8 cellular contexts compared by ENCODE assay signal in the genomic region with DNA sequence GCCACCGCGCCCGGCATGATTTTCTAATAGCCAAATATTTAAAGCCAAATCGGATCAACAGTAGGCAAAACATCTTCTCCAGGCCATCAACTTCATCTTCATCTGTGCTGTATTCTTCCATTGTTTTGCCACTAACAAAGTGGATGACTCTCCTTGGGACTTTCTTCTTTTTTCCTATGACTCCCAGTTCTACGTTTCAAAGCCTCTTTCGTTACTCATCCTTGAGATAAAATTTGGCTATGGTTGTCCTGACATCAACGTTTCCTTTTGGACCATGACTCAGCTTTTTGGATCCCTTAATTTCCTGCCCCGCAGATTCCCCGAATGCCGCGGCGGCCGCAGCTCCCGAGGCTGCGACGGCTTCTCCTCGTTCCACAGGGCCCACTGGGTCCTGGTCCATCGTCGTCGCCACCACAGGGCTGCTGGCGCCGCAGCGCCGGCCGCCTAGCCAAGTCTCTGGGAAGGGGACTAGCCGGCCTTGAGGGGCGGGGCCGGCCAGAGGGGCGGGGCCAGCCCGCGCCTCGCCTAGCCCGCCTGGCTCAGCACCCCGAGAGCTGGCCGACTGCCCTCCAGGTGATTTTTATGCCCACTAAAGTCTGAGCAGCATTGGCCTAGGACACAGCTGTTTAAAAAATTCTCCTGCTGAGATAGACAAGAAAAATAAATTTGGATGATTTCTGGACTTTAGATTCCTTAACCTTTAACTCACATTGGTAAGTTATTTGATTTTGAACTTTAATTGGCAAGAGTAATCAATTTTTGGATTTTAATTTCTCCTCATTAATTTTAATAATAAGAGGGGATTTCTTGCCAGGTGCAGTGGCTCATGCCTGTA.
DNase-seq lines count a peak whose midpoint lies in the region; ATAC-seq, FAIRE-seq and TF ChIP-seq lines count a peak whose summit lies in the region.

No MANE protein-coding gene starts in this region.

- H3K27me3 ChIP-seq in GM06990 (replicated peaks; ENCODE audit: control insufficient read depth, insufficient read depth, low read length) (no peaks in the 10 kb centered on the region), iPS-18a (ENCODE audit: control insufficient read depth, insufficient read depth, low read length) (no peaks in the 10 kb centered on the region)

- TF ChIP-seq CTCF in GM06990 (IDR thresholded peaks at IDR 0.05; ENCODE audit: insufficient read depth, low read length, poor library complexity, severe bottlenecking): no peak

- H3K4me1 ChIP-seq in iPS-18a (ENCODE audit: control insufficient read depth, low read depth, low read length): no peaks in the 10 kb centered on the region

- H3K9me3 ChIP-seq in iPS-18a (ENCODE audit: control insufficient read depth, low read depth, low read length): no peaks in the 10 kb centered on the region

- ATAC-seq in HG02759 (IDR thresholded peaks at IDR 0.05; ENCODE audit: unreplicated experiment) (peak; percentile 86), GM18498 (IDR thresholded peaks at IDR 0.05; ENCODE audit: unreplicated experiment) (no peak)

- peak overlapping the region; percentile 25 for H3K9ac ChIP-seq in iPS-18a (ENCODE audit: low read length)

- peak; percentile 92 for FAIRE-seq in RCC 7860 (lab: Jason Lieb, UNC)

- no peak overlapping the region for H3K27ac ChIP-seq in iPS-18a (ENCODE audit: low read length)

- H3K36me3 ChIP-seq in GM06990 (ENCODE audit: control insufficient read depth, insufficient read depth, low read length): no peaks in the 10 kb centered on the region
- H3K36me3 ChIP-seq in iPS-18a (ENCODE audit: control insufficient read depth, low read depth, low read length): no peaks in the 10 kb centered on the region

- in situ Hi-C loops in T47D (cut with HindIII; ENCODE audit: low pct_unique_long_range_greater_than_20kb, low sequenced_read_pairs): no loop called here

- DNase-seq in GM06990 (ENCODE audit: extremely low read depth, insufficient read length) (peak; percentile 28), RCC 7860 (ENCODE audit: low spot score) (peak; percentile 97), T47D (ENCODE audit: low read depth in 1 of 2, low spot score in 1 of 2) (peak; percentile 84 to 93), retina (peak; percentile 52), NCI-H2171 treated with DMSO at 0.1 percent for 48 hours (lab: John Stamatoyannopoulos, UW) (no peak)

- peak overlapping the region; percentile 45 for H3K4me3 ChIP-seq in GM06990 (replicated peaks; ENCODE audit: low read depth, low read length)
- H3K4me3 ChIP-seq in iPS-18a (ENCODE audit: low read length): peak overlapping the region; percentile 36
